Comparison of ENCODE assay signal across 8 cellular contexts in the genomic region with DNA sequence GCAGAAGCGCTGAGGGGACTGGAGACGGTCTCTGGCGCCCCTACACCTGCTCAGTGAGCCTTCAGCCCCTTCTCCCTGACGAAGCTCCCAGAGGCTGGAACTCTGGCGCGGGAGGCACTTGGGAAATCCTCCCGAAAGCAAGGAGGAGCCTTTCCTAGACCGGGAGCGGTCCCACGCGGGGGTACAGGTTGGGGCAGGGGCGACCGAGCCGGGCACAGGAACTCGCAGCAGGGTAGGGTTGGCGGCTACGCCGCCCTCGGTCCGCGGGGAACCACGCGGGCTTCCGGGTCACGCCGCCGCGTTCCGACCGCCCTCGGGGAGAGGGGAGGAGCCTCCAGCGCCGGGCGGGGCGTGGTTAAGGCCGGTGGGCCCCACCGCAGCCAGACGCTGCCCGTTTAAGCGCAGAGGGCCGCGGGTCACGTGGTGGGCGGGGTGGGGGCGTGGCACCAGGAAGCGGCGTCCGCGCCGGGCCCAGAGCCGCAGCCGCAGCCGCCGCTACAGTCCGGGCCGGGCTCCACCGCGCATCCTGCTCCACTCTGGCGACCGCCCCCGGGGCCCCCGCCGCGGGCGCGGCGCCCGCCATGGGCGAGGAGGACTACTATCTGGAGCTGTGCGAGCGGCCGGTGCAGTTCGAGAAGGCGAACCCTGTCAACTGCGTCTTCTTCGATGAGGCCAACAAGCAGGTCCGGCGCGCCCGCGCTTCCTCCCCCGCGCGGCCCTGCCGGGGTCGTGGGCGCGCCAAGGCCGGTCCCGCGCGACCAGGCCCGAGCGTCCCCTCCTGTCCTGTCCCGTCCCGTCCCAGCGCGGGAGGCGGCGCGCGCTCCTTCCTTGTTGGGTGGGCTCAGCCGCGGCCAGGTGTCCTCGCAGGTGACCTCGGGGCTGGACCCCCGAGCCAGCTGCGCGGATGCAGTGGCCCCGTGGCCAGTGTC. TPM values are rescaled to one million over a fixed set of nuclear protein-coding genes. Genes with fewer than 3 reads are reported as not detected.
DNase-seq lines count a peak whose midpoint lies in the region; ATAC-seq and TF ChIP-seq lines count a peak whose summit lies in the region.

A gene (plus strand): TSS at position 474 of the 929 bp plus-strand sequence. CDS start 108 bp downstream, at position 582.

- intact Hi-C loops in IMR-90 (cut with micrococcal nuclease) = loop anchor here (5.0 kb wide), 1 partner anchor 84 kb away; a partner anchor contains a TSS

- 0% methylated on average over 58 of the region's 110 CpGs; no CpG with 5 or more reads in 1 of the 2 experiments for WGBS in IMR-90 (ENCODE audit: extremely low coverage in 2 of 2, insufficient read length in 1 of 2), 2 experiments

- H2BK20ac ChIP-seq in IMR-90 (ENCODE audit: low read depth, low read length) = 0 out of 2 replicates have a peak within 1 kb of the TSS, but pooled peaks have one; percentile 53

- H3K4me2 ChIP-seq in IMR-90 (ENCODE audit: low read depth, low read length) = peak within 1 kb of the TSS; percentile 99

- H3K27me3 ChIP-seq in IMR-90 (ENCODE audit: control insufficient read depth, insufficient read depth, low read length) = no peaks in the 10 kb centered on the region
- no peaks in the 10 kb centered on the region for H3K27me3 ChIP-seq in mucosa of stomach (ENCODE audit: control insufficient read depth, insufficient read depth, low read length)

- peak within 1 kb of the TSS; percentile 77 to 84 for H4K8ac ChIP-seq in IMR-90 (ENCODE audit: low read depth in 2 of 2, low read length in 2 of 2)

- TF ChIP-seq POLR2A in IMR-90 (IDR thresholded peaks at IDR 0.05; ENCODE audit: low read depth, low read length) = peak; percentile 84
- TF ChIP-seq POLR2A in erythroblast (IDR thresholded peaks at IDR 0.05; ENCODE audit: low read length) = peak; percentile 97

- dilution Hi-C loops in IMR-90 (cut with HindIII; ENCODE audit: low sequenced_read_pairs, unreplicated experiment) = no loop called here

- H3K4ac ChIP-seq in IMR-90 (ENCODE audit: low read depth, low read length) = peak within 1 kb of the TSS; percentile 90

- H2AK5ac ChIP-seq in IMR-90 (ENCODE audit: low read depth, low read length) = peak within 1 kb of the TSS; percentile 30; the same call in 1 of the 2 replicates

- peak; percentile 80 for ATAC-seq in GM21528 (IDR thresholded peaks at IDR 0.05; ENCODE audit: low FRiP score, unreplicated experiment)
- peak; percentile 97 for ATAC-seq in IMR-90 (ENCODE audit: low read depth)

- peak within 1 kb of the TSS; percentile 30; the same call in 1 of the 2 replicates for H3K18ac ChIP-seq in IMR-90 (ENCODE audit: low read depth, low read length)

- H3K9ac ChIP-seq in IMR-90 (ENCODE audit: low read depth, low read length) = peak within 1 kb of the TSS; percentile 79
- peak within 1 kb of the TSS; percentile 88 for H3K9ac ChIP-seq in mucosa of stomach (ENCODE audit: low read length)

- peak within 1 kb of the TSS; percentile 76 for H4K5ac ChIP-seq in IMR-90 (ENCODE audit: low read depth, low read length)

- CTCF ChIA-PET in IMR-90 (lab: Yijun Ruan, JAX) = no interaction called here

- peaks cover 12% of the 10 kb centered on the region for H3K4me1 ChIP-seq in IMR-90 (ENCODE audit: control insufficient read depth, insufficient read depth, low read length)
- H3K4me1 ChIP-seq in mucosa of stomach (ENCODE audit: control insufficient read depth, insufficient read depth, low read length) = peaks cover 30% of the 10 kb centered on the region

- peaks cover 13% of the 10 kb centered on the region for H3K9me1 ChIP-seq in IMR-90 (ENCODE audit: insufficient read depth, low read length)

- H4K20me1 ChIP-seq in IMR-90 (ENCODE audit: insufficient read depth, low read length) = peaks cover 4% of the 10 kb centered on the region; the same call in 1 of the 2 replicates

- POLR2A ChIA-PET in IMR-90 (lab: Charles Lee; ENCODE audit: unreplicated experiment) = no interaction called here

- DNase-seq in DMS153 treated with DMSO at 0.1 percent for 48 hours (lab: John Stamatoyannopoulos, UW; ENCODE audit: unreplicated experiment) (peak; percentile 81), IMR-90 (peak; percentile 90), OCI-M2 (lab: John Stamatoyannopoulos, UW; ENCODE audit: unreplicated experiment) (peak; percentile 45), erythroblast (lab: John Stamatoyannopoulos, UW) (peak; percentile 99 to 100)
- peak; percentile 99 for DNase-seq in activated T-cell treated with anti-CD3 and anti-CD28 coated beads, Interleukin-2, amount 50 U/mL, for 1 hour
- peak; percentile 99 for DNase-seq in stimulated activated CD8-positive, alpha-beta memory T cell treated with anti-CD3 and anti-CD28 coated beads, Interleukin-4, amount 100 ng/mL, for 48 hours

- H2BK120ac ChIP-seq in IMR-90 (ENCODE audit: low read depth, low read length) = peak within 1 kb of the TSS; percentile 93

- 0 out of 2 replicates have a peak, but pooled peaks have one; percentile 6 for TF ChIP-seq CTCF in IMR-90 (conservative IDR thresholded peaks at IDR 0.05; ENCODE audit: low read depth, low read length)

- H3K36me3 ChIP-seq in IMR-90 (ENCODE audit: control insufficient read depth, insufficient read depth, low read length) (peaks cover 6% of the 10 kb centered on the region), mucosa of stomach (ENCODE audit: control insufficient read depth, insufficient read depth, low read length) (no peaks in the 10 kb centered on the region)

- in situ Hi-C loops in IMR-90 (cut with MboI; ENCODE audit: low sequenced_read_pairs) = no loop called here

- BruUV-seq in IMR-90 (replicated peaks; lab: Mats Ljungman, UMichigan) = no TSS peak

- no peak for TF ChIP-seq RAD21 in IMR-90 (IDR thresholded peaks at IDR 0.05; ENCODE audit: low read length)

- H2AK9ac ChIP-seq in IMR-90 (replicated peaks; ENCODE audit: low read depth, low read length, poor library complexity) = peak within 1 kb of the TSS; percentile 91

- peak within 1 kb of the TSS; percentile 88 for H3K14ac ChIP-seq in IMR-90 (replicated peaks; ENCODE audit: low read depth, low read length)

- H3K56ac ChIP-seq in IMR-90 (ENCODE audit: extremely low read depth, insufficient read depth, low read length) = peak within 1 kb of the TSS; percentile 52; the same call in 1 of the 2 replicates

- H3K79me1 ChIP-seq in IMR-90 (ENCODE audit: low read depth in 1 of 2, low read length in 2 of 2) = peaks cover 21 to 34% of the 10 kb centered on the region in 2 experiments

- no peaks in the 10 kb centered on the region for H3K9me3 ChIP-seq in IMR-90 (ENCODE audit: control insufficient read depth, insufficient read depth, low read length)
- no peaks in the 10 kb centered on the region for H3K9me3 ChIP-seq in mucosa of stomach (ENCODE audit: control insufficient read depth, low read length)

- H3K4me3 ChIP-seq in IMR-90 (ENCODE audit: insufficient read depth, low read depth, low read length) (peak within 1 kb of the TSS; percentile 73), mucosa of stomach (ENCODE audit: low read length) (peak within 1 kb of the TSS; percentile 88)

- H2BK5ac ChIP-seq in IMR-90 (ENCODE audit: low read depth, low read length, poor library complexity, severe bottlenecking) = peak within 1 kb of the TSS; percentile 67

- H3K27ac ChIP-seq in IMR-90 (ENCODE audit: insufficient read depth, low read length) = peak within 1 kb of the TSS; percentile 74

- H4K91ac ChIP-seq in IMR-90 (ENCODE audit: insufficient read depth, low read depth, low read length) = peak within 1 kb of the TSS; percentile 87

- peak within 1 kb of the TSS; percentile 95 for H2AFZ ChIP-seq in IMR-90 (replicated peaks; ENCODE audit: low read length, poor library complexity)

- H2BK15ac ChIP-seq in IMR-90 (ENCODE audit: low read depth, low read length) = 0 out of 3 replicates have a peak within 1 kb of the TSS, but pooled peaks have one; percentile 12

- peak within 1 kb of the TSS; percentile 93 for H3K23ac ChIP-seq in IMR-90 (ENCODE audit: low read depth, low read length)

TF ChIP-seq in IMR-90, 13 proteins besides CTCF, POLR2A, EP300 and RAD21:
- TF ChIP-seq MXI1 (IDR thresholded peaks at IDR 0.05; ENCODE audit: borderline replicate concordance, low read depth, low read length) (peak; percentile 64), MAZ (IDR thresholded peaks at IDR 0.05; ENCODE audit: borderline replicate concordance, low read depth, low read length) (no peak; the same call in 1 of the 2 replicates), CHD1 (IDR thresholded peaks at IDR 0.05; ENCODE audit: low read depth, low read length) (no peak), BHLHE40 (IDR thresholded peaks at IDR 0.05; ENCODE audit: low read depth, low read length) (peak; percentile 58; the same call in 1 of the 2 replicates), NFE2L2 (IDR thresholded peaks at IDR 0.05; ENCODE audit: low read depth, low read length) (no peak)
- TF ChIP-seq, protein P1, sequence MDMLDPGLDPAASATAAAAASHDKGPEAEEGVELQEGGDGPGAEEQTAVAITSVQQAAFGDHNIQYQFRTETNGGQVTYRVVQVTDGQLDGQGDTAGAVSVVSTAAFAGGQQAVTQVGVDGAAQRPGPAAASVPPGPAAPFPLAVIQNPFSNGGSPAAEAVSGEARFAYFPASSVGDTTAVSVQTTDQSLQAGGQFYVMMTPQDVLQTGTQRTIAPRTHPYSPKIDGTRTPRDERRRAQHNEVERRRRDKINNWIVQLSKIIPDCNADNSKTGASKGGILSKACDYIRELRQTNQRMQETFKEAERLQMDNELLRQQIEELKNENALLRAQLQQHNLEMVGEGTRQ (IDR thresholded peaks at IDR 0.05; ENCODE audit: low read depth, low read length) = peak; percentile 97
- TF ChIP-seq, protein P2, sequence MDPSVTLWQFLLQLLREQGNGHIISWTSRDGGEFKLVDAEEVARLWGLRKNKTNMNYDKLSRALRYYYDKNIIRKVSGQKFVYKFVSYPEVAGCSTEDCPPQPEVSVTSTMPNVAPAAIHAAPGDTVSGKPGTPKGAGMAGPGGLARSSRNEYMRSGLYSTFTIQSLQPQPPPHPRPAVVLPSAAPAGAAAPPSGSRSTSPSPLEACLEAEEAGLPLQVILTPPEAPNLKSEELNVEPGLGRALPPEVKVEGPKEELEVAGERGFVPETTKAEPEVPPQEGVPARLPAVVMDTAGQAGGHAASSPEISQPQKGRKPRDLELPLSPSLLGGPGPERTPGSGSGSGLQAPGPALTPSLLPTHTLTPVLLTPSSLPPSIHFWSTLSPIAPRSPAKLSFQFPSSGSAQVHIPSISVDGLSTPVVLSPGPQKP (IDR thresholded peaks at IDR 0.05; ENCODE audit: borderline replicate concordance, low read depth, low read length) = no peak

RNA-seq across cellular contexts. Expression of the gene that starts here (rescaled TPM):
- 13.9 and 14.2 TPM in 2 replicates for total RNA-seq in IMR-90 (2012; rRNA removed)
- 12.8 and 18.0 TPM in 2 replicates for polyA plus RNA-seq in IMR-90 (2012; rRNA removed)
- 8.6 and 10.1 TPM in 2 replicates for polyA plus RNA-seq in IMR-90 (2012; cell fraction: cytosol; rRNA removed)
- 29.6 and 50.9 TPM in 2 replicates for polyA plus RNA-seq in IMR-90 (2012; cell fraction: nucleus; rRNA removed; ENCODE audit: low replicate concordance)

Comparison
In these comparisons a context has a peak if more than half of its experiments do, and no peak if none do; other contexts are left out.
1. Peak in every context shown above with its lines: DNase-seq, ATAC-seq, H3K4me3 ChIP-seq and H3K27ac ChIP-seq.
2. DNase-seq: peak in every context shown above with its lines; median percentile 100 in erythroblast; 99 in activated T-cell treated with anti-CD3 and anti-CD28 coated beads, Interleukin-2, amount 50 U/mL, for 1 hour; 99 in stimulated activated CD8-positive, alpha-beta memory T cell treated with anti-CD3 and anti-CD28 coated beads, Interleukin-4, amount 100 ng/mL, for 48 hours; 90 in IMR-90; 81 in DMS153 treated with DMSO at 0.1 percent for 48 hours; 45 in OCI-M2.